In genomic region chr3:40417845-40418543, GRCh38 we compare ENCODE assay signal across 1 cellular context.
TF ChIP-seq lines count a peak whose summit lies in the region.

No MANE protein-coding gene starts in this region.

TF ChIP-seq in K562, 482 proteins besides CTCF, POLR2A, EP300 and RAD21 (continued from another document and continues in another):
- TF ChIP-seq SMARCC2 (IDR thresholded peaks at IDR 0.05; ENCODE audit: low read depth) (no peak), HMBOX1 (IDR thresholded peaks at IDR 0.05) (peak; percentile 60), IFI16 (CRISPR knock-in tag; IDR thresholded peaks at IDR 0.05) (no peak), ZSCAN32 (CRISPR knock-in tag; IDR thresholded peaks at IDR 0.05) (no peak), PRMT5 (CRISPR knock-in tag; IDR thresholded peaks at IDR 0.05) (no peak), PHTF2 (CRISPR knock-in tag; IDR thresholded peaks at IDR 0.05) (no peak), NCOA1 (IDR thresholded peaks at IDR 0.05; ENCODE audit: low read depth) (no peak), SREBF2 (CRISPR knock-in tag; IDR thresholded peaks at IDR 0.05) (no peak), CLOCK (CRISPR knock-in tag; IDR thresholded peaks at IDR 0.05; ENCODE audit: borderline replicate concordance) (no peak), MYNN (IDR thresholded peaks at IDR 0.05) (0 out of 2 replicates have a peak, but pooled peaks have one; percentile 23), MYNN (CRISPR knock-in tag; IDR thresholded peaks at IDR 0.05) (no peak), RUNX1 (IDR thresholded peaks at IDR 0.05; ENCODE audit: low read depth) (no peak), POLR2G (IDR thresholded peaks at IDR 0.05; ENCODE audit: low read depth, low read length) (no peak), STAG1 (CRISPR knock-in tag; IDR thresholded peaks at IDR 0.05; ENCODE audit: borderline replicate concordance) (no peak), TCF7 (IDR thresholded peaks at IDR 0.05; ENCODE audit: borderline replicate concordance) (no peak), ZBTB7A (IDR thresholded peaks at IDR 0.05; ENCODE audit: borderline replicate concordance, control insufficient read depth, low read depth, low read length) (no peak), FOXJ3 (CRISPR knock-in tag; IDR thresholded peaks at IDR 0.05) (no peak), CCNT2 (IDR thresholded peaks at IDR 0.05; ENCODE audit: borderline replicate concordance, extremely low read depth, insufficient read length, low read depth, low read length) (no peak), SIN3B (IDR thresholded peaks at IDR 0.05; ENCODE audit: low read depth) (no peak), E2F6 (IDR thresholded peaks at IDR 0.05; ENCODE audit: borderline replicate concordance in 1 of 2, extremely low read depth in 1 of 2, insufficient read depth in 1 of 2, insufficient read length in 1 of 2, low read depth in 1 of 2, low read length in 1 of 2, poor library complexity in 1 of 2, severe bottlenecking in 1 of 2) (no peak), ESRRB (CRISPR knock-in tag; IDR thresholded peaks at IDR 0.05; ENCODE audit: borderline replicate concordance) (no peak), NCOR1 (IDR thresholded peaks at IDR 0.05) (peak; percentile 55), ZNF146 (CRISPR knock-in tag; IDR thresholded peaks at IDR 0.05; ENCODE audit: unreplicated experiment) (no peak), SMAD3 (CRISPR knock-in tag; conservative IDR thresholded peaks at IDR 0.05) (no peak), MTA3 (IDR thresholded peaks at IDR 0.05; ENCODE audit: borderline replicate concordance) (no peak), SIX5 (IDR thresholded peaks at IDR 0.05; ENCODE audit: borderline replicate concordance in 1 of 2, insufficient read depth in 1 of 2, low read depth in 1 of 2, low read length in 2 of 2) (no peak), FOXK2 (conservative IDR thresholded peaks at IDR 0.05 in 1 of 2, IDR thresholded peaks at IDR 0.05 in 1 of 2; ENCODE audit: low read depth in 2 of 2) (peak; percentile 45 to 67; a peak in 2 of 4 replicates), GATAD2B (IDR thresholded peaks at IDR 0.05; ENCODE audit: borderline replicate concordance) (0 out of 2 replicates have a peak, but pooled peaks have one; percentile 63), RCOR1 (IDR thresholded peaks at IDR 0.05; ENCODE audit: borderline replicate concordance in 1 of 2, low read depth in 2 of 2, low read length in 2 of 2) (peak in 1 of 2 experiments; percentile 72; a peak in 2 of 4 replicates), SMARCA4 (IDR thresholded peaks at IDR 0.05) (peak; percentile 74; the same call in 1 of the 2 replicates), FUS (optimal IDR thresholded peaks at IDR 0.05; ENCODE audit: low read depth, low read length) (no peak), FIP1L1 (IDR thresholded peaks at IDR 0.05; ENCODE audit: low read depth, low read length, poor library complexity, severe bottlenecking) (no peak), CREM (IDR thresholded peaks at IDR 0.05; ENCODE audit: low read depth) (no peak), SP2 (IDR thresholded peaks at IDR 0.05; ENCODE audit: extremely low read depth, low read depth, low read length, poor library complexity, severe bottlenecking) (no peak)
- TF ChIP-seq, protein P1, sequence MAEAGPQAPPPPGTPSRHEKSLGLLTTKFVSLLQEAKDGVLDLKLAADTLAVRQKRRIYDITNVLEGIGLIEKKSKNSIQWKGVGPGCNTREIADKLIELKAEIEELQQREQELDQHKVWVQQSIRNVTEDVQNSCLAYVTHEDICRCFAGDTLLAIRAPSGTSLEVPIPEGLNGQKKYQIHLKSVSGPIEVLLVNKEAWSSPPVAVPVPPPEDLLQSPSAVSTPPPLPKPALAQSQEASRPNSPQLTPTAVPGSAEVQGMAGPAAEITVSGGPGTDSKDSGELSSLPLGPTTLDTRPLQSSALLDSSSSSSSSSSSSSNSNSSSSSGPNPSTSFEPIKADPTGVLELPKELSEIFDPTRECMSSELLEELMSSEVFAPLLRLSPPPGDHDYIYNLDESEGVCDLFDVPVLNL (CRISPR knock-in tag; IDR thresholded peaks at IDR 0.05; ENCODE audit: low read depth): no peak
- TF ChIP-seq, protein P2, sequence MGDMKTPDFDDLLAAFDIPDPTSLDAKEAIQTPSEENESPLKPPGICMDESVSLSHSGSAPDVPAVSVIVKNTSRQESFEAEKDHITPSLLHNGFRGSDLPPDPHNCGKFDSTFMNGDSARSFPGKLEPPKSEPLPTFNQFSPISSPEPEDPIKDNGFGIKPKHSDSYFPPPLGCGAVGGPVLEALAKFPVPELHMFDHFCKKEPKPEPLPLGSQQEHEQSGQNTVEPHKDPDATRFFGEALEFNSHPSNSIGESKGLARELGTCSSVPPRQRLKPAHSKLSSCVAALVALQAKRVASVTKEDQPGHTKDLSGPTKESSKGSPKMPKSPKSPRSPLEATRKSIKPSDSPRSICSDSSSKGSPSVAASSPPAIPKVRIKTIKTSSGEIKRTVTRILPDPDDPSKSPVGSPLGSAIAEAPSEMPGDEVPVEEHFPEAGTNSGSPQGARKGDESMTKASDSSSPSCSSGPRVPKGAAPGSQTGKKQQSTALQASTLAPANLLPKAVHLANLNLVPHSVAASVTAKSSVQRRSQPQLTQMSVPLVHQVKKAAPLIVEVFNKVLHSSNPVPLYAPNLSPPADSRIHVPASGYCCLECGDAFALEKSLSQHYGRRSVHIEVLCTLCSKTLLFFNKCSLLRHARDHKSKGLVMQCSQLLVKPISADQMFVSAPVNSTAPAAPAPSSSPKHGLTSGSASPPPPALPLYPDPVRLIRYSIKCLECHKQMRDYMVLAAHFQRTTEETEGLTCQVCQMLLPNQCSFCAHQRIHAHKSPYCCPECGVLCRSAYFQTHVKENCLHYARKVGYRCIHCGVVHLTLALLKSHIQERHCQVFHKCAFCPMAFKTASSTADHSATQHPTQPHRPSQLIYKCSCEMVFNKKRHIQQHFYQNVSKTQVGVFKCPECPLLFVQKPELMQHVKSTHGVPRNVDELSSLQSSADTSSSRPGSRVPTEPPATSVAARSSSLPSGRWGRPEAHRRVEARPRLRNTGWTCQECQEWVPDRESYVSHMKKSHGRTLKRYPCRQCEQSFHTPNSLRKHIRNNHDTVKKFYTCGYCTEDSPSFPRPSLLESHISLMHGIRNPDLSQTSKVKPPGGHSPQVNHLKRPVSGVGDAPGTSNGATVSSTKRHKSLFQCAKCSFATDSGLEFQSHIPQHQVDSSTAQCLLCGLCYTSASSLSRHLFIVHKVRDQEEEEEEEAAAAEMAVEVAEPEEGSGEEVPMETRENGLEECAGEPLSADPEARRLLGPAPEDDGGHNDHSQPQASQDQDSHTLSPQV (IDR thresholded peaks at IDR 0.05): peak; percentile 42; the same call in 1 of the 2 replicates
- TF ChIP-seq, protein P3, sequence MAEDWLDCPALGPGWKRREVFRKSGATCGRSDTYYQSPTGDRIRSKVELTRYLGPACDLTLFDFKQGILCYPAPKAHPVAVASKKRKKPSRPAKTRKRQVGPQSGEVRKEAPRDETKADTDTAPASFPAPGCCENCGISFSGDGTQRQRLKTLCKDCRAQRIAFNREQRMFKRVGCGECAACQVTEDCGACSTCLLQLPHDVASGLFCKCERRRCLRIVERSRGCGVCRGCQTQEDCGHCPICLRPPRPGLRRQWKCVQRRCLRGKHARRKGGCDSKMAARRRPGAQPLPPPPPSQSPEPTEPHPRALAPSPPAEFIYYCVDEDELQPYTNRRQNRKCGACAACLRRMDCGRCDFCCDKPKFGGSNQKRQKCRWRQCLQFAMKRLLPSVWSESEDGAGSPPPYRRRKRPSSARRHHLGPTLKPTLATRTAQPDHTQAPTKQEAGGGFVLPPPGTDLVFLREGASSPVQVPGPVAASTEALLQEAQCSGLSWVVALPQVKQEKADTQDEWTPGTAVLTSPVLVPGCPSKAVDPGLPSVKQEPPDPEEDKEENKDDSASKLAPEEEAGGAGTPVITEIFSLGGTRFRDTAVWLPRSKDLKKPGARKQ (CRISPR knock-in tag; IDR thresholded peaks at IDR 0.05): no peak
- TF ChIP-seq, protein P4, sequence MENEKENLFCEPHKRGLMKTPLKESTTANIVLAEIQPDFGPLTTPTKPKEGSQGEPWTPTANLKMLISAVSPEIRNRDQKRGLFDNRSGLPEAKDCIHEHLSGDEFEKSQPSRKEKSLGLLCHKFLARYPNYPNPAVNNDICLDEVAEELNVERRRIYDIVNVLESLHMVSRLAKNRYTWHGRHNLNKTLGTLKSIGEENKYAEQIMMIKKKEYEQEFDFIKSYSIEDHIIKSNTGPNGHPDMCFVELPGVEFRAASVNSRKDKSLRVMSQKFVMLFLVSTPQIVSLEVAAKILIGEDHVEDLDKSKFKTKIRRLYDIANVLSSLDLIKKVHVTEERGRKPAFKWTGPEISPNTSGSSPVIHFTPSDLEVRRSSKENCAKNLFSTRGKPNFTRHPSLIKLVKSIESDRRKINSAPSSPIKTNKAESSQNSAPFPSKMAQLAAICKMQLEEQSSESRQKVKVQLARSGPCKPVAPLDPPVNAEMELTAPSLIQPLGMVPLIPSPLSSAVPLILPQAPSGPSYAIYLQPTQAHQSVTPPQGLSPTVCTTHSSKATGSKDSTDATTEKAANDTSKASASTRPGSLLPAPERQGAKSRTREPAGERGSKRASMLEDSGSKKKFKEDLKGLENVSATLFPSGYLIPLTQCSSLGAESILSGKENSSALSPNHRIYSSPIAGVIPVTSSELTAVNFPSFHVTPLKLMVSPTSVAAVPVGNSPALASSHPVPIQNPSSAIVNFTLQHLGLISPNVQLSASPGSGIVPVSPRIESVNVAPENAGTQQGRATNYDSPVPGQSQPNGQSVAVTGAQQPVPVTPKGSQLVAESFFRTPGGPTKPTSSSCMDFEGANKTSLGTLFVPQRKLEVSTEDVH (IDR thresholded peaks at IDR 0.05; ENCODE audit: low read depth, partially characterized antibody): no peak
